Comparison of ENCODE assay signal across 29 cellular contexts in genomic region chr6:120534954-120535353, GRCh38.
"Had no signal": no experiment of that assay in that cellular context is flagged by ENCODE, and none has a peak within 500 bp of the region (broad histone marks: within the 10 kb centered on the region; RNA-seq: fewer than 3 reads in every experiment).

No MANE protein-coding gene starts in this region.

- DNase-seq: activated B cell treated with CpG ODN at 0.5 μM for 24 hours; activated CD4-positive, alpha-beta memory T cell treated with anti-CD3 and anti-CD28 coated beads for 36 hours; activated CD4-positive, alpha-beta T cell treated with anti-CD3 and anti-CD28 coated beads for 4 hours; activated CD4-positive, alpha-beta T cell treated with anti-CD3 and anti-CD28 coated beads, Interleukin-2, amount 10 ng/mL, durations not matched to agents 24 days and 14 days; activated CD4-positive, alpha-beta T cell treated with anti-CD3 and anti-CD28 coated beads, Interleukin-2, amount 50 U/mL, for 1 hour; activated CD4-positive, alpha-beta T cell treated with anti-CD3 and anti-CD28 coated beads, Interleukin-2, amount 50 U/mL, for 4 hours; activated CD4-positive, CD25-positive, alpha-beta regulatory T cell treated with anti-CD3 and anti-CD28 coated beads, Interleukin-2, amount 50 U/mL, for 72 hours; activated CD8-positive, alpha-beta memory T cell treated with anti-CD3 and anti-CD28 coated beads, Interleukin-2, amount 50 U/mL, for 4 hours; activated CD8-positive, alpha-beta T cell treated with anti-CD3 and anti-CD28 coated beads for 36 hours; activated effector memory CD4-positive, alpha-beta T cell treated with Interleukin-2 at 50 U/mL for 16 hours; activated gamma-delta T cell; activated naive CD4-positive, alpha-beta T cell treated with anti-CD3 and anti-CD28 coated beads, Interleukin-2, amount 10 ng/mL, durations not matched to agents 7 days and 5 days; activated naive CD4-positive, alpha-beta T cell treated with Interleukin-2 at 50 U/mL for 16 hours; activated naive CD8-positive, alpha-beta T cell treated with anti-CD3 and anti-CD28 coated beads, Interleukin-2, amount 10 ng/mL, durations not matched to agents 7 days and 5 days; activated naive CD8-positive, alpha-beta T cell treated with anti-CD3 and anti-CD28 coated beads, Interleukin-2, amount 50 U/mL, for 24 hours; activated T-cell treated with anti-CD3 and anti-CD28 coated beads for 4 hours; activated T-cell treated with anti-CD3 and anti-CD28 coated beads, Interleukin-2, amount 50 U/mL, for 1 hour; activated T-cell treated with anti-CD3 and anti-CD28 coated beads, Interleukin-2, amount 50 U/mL, for 4 hours; activated T-cell treated with anti-CD3 and anti-CD28 coated beads, Interleukin-2, amount 50 U/mL, for 72 hours; amygdala; anterior cingulate cortex; caudate nucleus; T-helper 9 cell had no signal

- H3K27me3 ChIP-seq: ascending aorta, cardiac muscle cell had no signal

- H3K36me3 ChIP-seq: ascending aorta, cardiac muscle cell had no signal

- H3K9me3 ChIP-seq: ascending aorta had no signal

- H3K27ac ChIP-seq: ascending aorta, cardiac muscle cell, VCaP had no signal

- H3K4me1 ChIP-seq: ascending aorta had no signal

- FAIRE-seq: bronchial epithelial cell, TTC549 had no signal

- ATAC-seq: activated CD8-positive, alpha-beta T cell treated with anti-CD3 and anti-CD28 coated beads for 36 hours; activated naive CD8-positive, alpha-beta T cell treated with anti-CD3 and anti-CD28 coated beads, Interleukin-2, amount 50 U/mL, for 24 hours; activated T-cell treated with anti-CD3 and anti-CD28 coated beads, Interleukin-2, amount 50 U/mL, for 4 hours; activated T-helper 17 cell treated with anti-CD3 and anti-CD28 coated beads, Interleukin-2, amount 50 U/mL, for 72 hours had no signal

- H3K4me3 ChIP-seq: ascending aorta, cardiac muscle cell had no signal
